Comparison of ENCODE assay signal across 27 cellular contexts in the genomic region with DNA sequence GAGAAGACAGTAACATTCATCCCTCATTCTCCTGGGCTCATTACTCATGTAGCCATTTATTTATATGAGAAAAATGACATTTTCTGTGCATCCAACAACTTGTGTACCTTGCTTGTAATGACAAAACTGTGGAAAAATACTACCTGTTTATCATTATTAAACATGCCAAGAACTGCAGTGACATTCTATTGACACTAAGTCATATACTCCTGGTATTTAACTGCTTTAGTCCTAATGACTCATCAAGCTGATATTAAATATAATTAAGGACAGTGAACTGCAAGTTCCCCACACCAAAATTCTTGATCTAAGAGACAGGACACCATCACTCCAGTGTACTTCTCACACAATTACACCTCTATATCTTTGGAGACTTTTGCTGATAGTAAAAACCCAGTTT.
"Had no signal": no experiment of that assay in that cellular context is flagged by ENCODE, and none has a peak within 500 bp of the region (broad histone marks: within the 10 kb centered on the region; RNA-seq: fewer than 3 reads in every experiment).

No MANE protein-coding gene starts in this region.

- H3K4me1 ChIP-seq: left ventricle myocardium inferior, pancreas, prostate gland, stomach, testis, thyroid gland, transverse colon, upper lobe of left lung, vagina had no signal

- H3K27ac ChIP-seq: left ventricle myocardium inferior, pancreas, prostate gland, skin epidermis, stomach, testis, thyroid gland, transverse colon, upper lobe of left lung, vagina had no signal

- H3K36me3 ChIP-seq: left ventricle myocardium inferior, pancreas, prostate gland, stomach, thyroid gland, transverse colon, upper lobe of left lung, vagina had no signal

- ATAC-seq: naive thymus-derived CD8-positive, alpha-beta T cell; pancreas; right cardiac atrium; sciatic nerve; stimulated activated naive B cell treated with anti-CD40 and anti-IgM and Interleukin-4, amounts not matched to agents 10 μg/mL and 1 μg/mL and 100 μg/mL, for 72 hours; stimulated activated naive CD8-positive, alpha-beta T cell treated with anti-CD3 and anti-CD28 coated beads, Interleukin-15, Interleukin-2, amounts not matched to agents 100 U/mL and 50 U/mL, for 24 hours had no signal

- DNase-seq: hippocampal formation; immature natural killer cell; kidney; left ventricle myocardium inferior; midbrain; naive thymus-derived CD8-positive, alpha-beta T cell; nucleus accumbens; pancreas; posterior cingulate gyrus; retina; right cardiac atrium; stimulated activated CD4-positive, alpha-beta T cell treated with anti-CD3 and anti-CD28 coated beads, Interleukin-12 subunit alpha, Interleukin-12 subunit beta, amount 100 ng/mL, for 4 hours; stimulated activated CD4-positive, alpha-beta T cell treated with anti-CD3 and anti-CD28 coated beads, Interleukin-15, amount 100 ng/mL, for 24 hours; stimulated activated CD4-positive, alpha-beta T cell treated with anti-CD3 and anti-CD28 coated beads, Interleukin-2, amount 100 ng/mL, for 24 hours; stimulated activated CD4-positive, alpha-beta T cell treated with anti-CD3 and anti-CD28 coated beads, Interleukin-4, amount 100 ng/mL, for 1 hour; stimulated activated naive B cell treated with anti-CD40 and anti-IgM and Interleukin-4, amounts not matched to agents 10 μg/mL and 1 μg/mL and 100 μg/mL, for 72 hours; stimulated activated naive CD8-positive, alpha-beta T cell treated with anti-CD3 and anti-CD28 coated beads, Interleukin-15, Interleukin-2, amounts not matched to agents 100 U/mL and 50 U/mL, for 24 hours; stomach; testis; thyroid gland; transverse colon; upper lobe of left lung had no signal

- H3K4me3 ChIP-seq: left ventricle myocardium inferior, lung, pancreas, prostate gland, skin epidermis, stomach, testis, thyroid gland, transverse colon, upper lobe of left lung, vagina had no signal

- H3K27me3 ChIP-seq: pancreas, stomach, testis, thyroid gland, transverse colon, upper lobe of left lung, vagina had no signal

- H3K9me3 ChIP-seq: left ventricle myocardium inferior, pancreas, prostate gland, stomach, testis, thyroid gland, transverse colon, upper lobe of left lung, vagina had no signal
